In the genomic region with DNA sequence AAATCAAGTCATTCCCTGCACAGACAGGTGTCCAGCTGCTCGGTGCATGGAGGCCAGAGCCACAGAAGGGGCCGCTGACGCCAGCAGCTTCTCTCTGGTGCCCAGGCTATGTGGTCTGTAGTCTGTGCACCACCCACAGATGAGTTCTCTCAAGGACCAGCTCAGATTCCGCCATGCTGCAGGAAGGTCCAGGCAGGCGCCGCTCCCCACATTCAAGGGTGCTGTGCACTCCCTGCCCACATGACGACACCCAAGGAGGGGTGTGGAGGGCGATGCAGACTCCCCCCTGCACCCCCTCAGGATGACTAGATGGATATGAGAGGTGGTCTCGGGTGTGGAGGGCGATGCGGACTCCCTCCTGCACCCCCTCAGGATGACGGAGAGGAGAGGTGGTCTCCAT, we compare ENCODE assay signal across 12 cellular contexts.
"Had no signal": no experiment of that assay in that cellular context is flagged by ENCODE, and none has a peak within 500 bp of the region (broad histone marks: within the 10 kb centered on the region; RNA-seq: fewer than 3 reads in every experiment).

No MANE protein-coding gene starts in this region.

- H3K9me3 ChIP-seq: mucosa of descending colon, thoracic aorta had no signal

- H3K27ac Mint-ChIP-seq: activated B cell treated with CpG ODN at 0.5 μM for 24 hours; activated CD4-positive, alpha-beta T cell treated with anti-CD3 and anti-CD28 coated beads, Interleukin-2, amount 10 ng/mL, durations not matched to agents 7 days and 5 days; activated T-cell treated with anti-CD3 and anti-CD28 coated beads, Interleukin-2, amount 50 U/mL, for 72 hours had no signal

- H3K27me3 ChIP-seq: heart right ventricle, stomach had no signal

- H3K27ac ChIP-seq: heart right ventricle, thoracic aorta had no signal

- H3K9me3 Mint-ChIP-seq: activated B cell treated with CpG ODN at 0.5 μM for 24 hours; activated CD4-positive, alpha-beta T cell treated with anti-CD3 and anti-CD28 coated beads, Interleukin-2, amount 10 ng/mL, durations not matched to agents 7 days and 5 days; activated T-cell treated with anti-CD3 and anti-CD28 coated beads, Interleukin-2, amount 50 U/mL, for 72 hours; natural killer cell treated with Interleukin-12 subunit alpha and Interleukin-12 subunit beta and Interleukin-15 and Interleukin-18, amount 100 ng/mL, for 72 hours had no signal

- H3K4me3 Mint-ChIP-seq: activated B cell treated with CpG ODN at 0.5 μM for 24 hours; activated CD4-positive, alpha-beta T cell treated with anti-CD3 and anti-CD28 coated beads, Interleukin-2, amount 10 ng/mL, durations not matched to agents 7 days and 5 days; activated T-cell treated with anti-CD3 and anti-CD28 coated beads, Interleukin-2, amount 50 U/mL, for 72 hours; brain; natural killer cell treated with Interleukin-12 subunit alpha and Interleukin-12 subunit beta and Interleukin-15 and Interleukin-18, amount 100 ng/mL, for 72 hours had no signal

- DNase-seq: activated B cell treated with CpG ODN at 0.5 μM for 24 hours; activated CD4-positive, alpha-beta T cell treated with anti-CD3 and anti-CD28 coated beads, Interleukin-2, amount 10 ng/mL, durations not matched to agents 7 days and 5 days; activated naive CD4-positive, alpha-beta T cell; activated T-cell treated with anti-CD3 and anti-CD28 coated beads, Interleukin-2, amount 50 U/mL, for 72 hours; amniotic stem cell; heart right ventricle; mucosa of descending colon; stimulated activated CD4-positive, alpha-beta T cell treated with anti-CD3 and anti-CD28 coated beads, Interleukin-2, amount 100 ng/mL, for 48 hours; stomach had no signal

- H3K27me3 Mint-ChIP-seq: activated B cell treated with CpG ODN at 0.5 μM for 24 hours; activated CD4-positive, alpha-beta T cell treated with anti-CD3 and anti-CD28 coated beads, Interleukin-2, amount 10 ng/mL, durations not matched to agents 7 days and 5 days; brain; natural killer cell treated with Interleukin-12 subunit alpha and Interleukin-12 subunit beta and Interleukin-15 and Interleukin-18, amount 100 ng/mL, for 72 hours had no signal
